Comparison of ENCODE assay signal across 16 cellular contexts in genomic region chr7:121575194-121575766, GRCh38.
"Had no signal": no experiment of that assay in that cellular context is flagged by ENCODE, and none has a peak within 500 bp of the region (broad histone marks: within the 10 kb centered on the region; RNA-seq: fewer than 3 reads in every experiment).

No MANE protein-coding gene starts in this region.

- ATAC-seq: activated CD8-positive, alpha-beta T cell treated with anti-CD3 and anti-CD28 coated beads for 36 hours; heart right ventricle; stimulated activated naive CD8-positive, alpha-beta T cell treated with anti-CD3 and anti-CD28 coated beads, Interleukin-15, amount 100 ng/mL, for 72 hours had no signal

- H3K4me1 Mint-ChIP-seq: stimulated activated naive CD8-positive, alpha-beta T cell treated with anti-CD3 and anti-CD28 coated beads, Interleukin-15, amount 100 ng/mL, for 72 hours had no signal

- H3K27ac Mint-ChIP-seq: activated CD8-positive, alpha-beta T cell treated with anti-CD3 and anti-CD28 coated beads for 36 hours; activated T-helper 1 cell treated with anti-CD3 and anti-CD28 coated beads, Interleukin-12 subunit alpha, Interleukin-12 subunit beta, Interleukin-2, Interleukin-4 antibody, amounts not matched to agents 30 ng/mL and 10 ng/mL and 1 ng/mL, durations not matched to agents 14 hours and 24 hours and 36 hours; stimulated activated naive CD8-positive, alpha-beta T cell treated with anti-CD3 and anti-CD28 coated beads, Interleukin-15, amount 100 ng/mL, for 72 hours had no signal

- H3K27ac ChIP-seq: heart right ventricle, parathyroid adenoma, thoracic aorta, WERI-Rb-1 had no signal

- FAIRE-seq: astrocyte, frontal cortex, kidney had no signal

- H3K9me3 ChIP-seq: heart right ventricle, thoracic aorta had no signal

- H3K4me3 Mint-ChIP-seq: activated CD8-positive, alpha-beta T cell treated with anti-CD3 and anti-CD28 coated beads for 36 hours; activated T-helper 1 cell treated with anti-CD3 and anti-CD28 coated beads, Interleukin-12 subunit alpha, Interleukin-12 subunit beta, Interleukin-2, Interleukin-4 antibody, amounts not matched to agents 30 ng/mL and 10 ng/mL and 1 ng/mL, durations not matched to agents 14 hours and 24 hours and 36 hours; neural crest cell; stimulated activated naive CD8-positive, alpha-beta T cell treated with anti-CD3 and anti-CD28 coated beads, Interleukin-15, amount 100 ng/mL, for 72 hours had no signal

- H3K4me3 ChIP-seq: heart right ventricle, thoracic aorta had no signal

- DNase-seq: activated CD4-positive, alpha-beta T cell treated with anti-CD3 and anti-CD28 coated beads for 4 hours; activated CD8-positive, alpha-beta memory T cell treated with anti-CD3 and anti-CD28 coated beads, Interleukin-2, amount 50 U/mL, for 4 hours; activated CD8-positive, alpha-beta T cell treated with anti-CD3 and anti-CD28 coated beads for 36 hours; activated naive CD4-positive, alpha-beta T cell; heart right ventricle; kidney; stimulated activated CD4-positive, alpha-beta T cell treated with anti-CD3 and anti-CD28 coated beads, Interleukin-4, amount 100 ng/mL, for 4 hours; stimulated activated naive CD8-positive, alpha-beta T cell treated with anti-CD3 and anti-CD28 coated beads, Interleukin-15, amount 100 ng/mL, for 72 hours; T-helper 9 cell; WERI-Rb-1 had no signal

- H3K4me1 ChIP-seq: parathyroid adenoma had no signal

- H3K9me3 Mint-ChIP-seq: activated CD8-positive, alpha-beta T cell treated with anti-CD3 and anti-CD28 coated beads for 36 hours; activated T-helper 1 cell treated with anti-CD3 and anti-CD28 coated beads, Interleukin-12 subunit alpha, Interleukin-12 subunit beta, Interleukin-2, Interleukin-4 antibody, amounts not matched to agents 30 ng/mL and 10 ng/mL and 1 ng/mL, durations not matched to agents 14 hours and 24 hours and 36 hours; neural crest cell; stimulated activated naive CD8-positive, alpha-beta T cell treated with anti-CD3 and anti-CD28 coated beads, Interleukin-15, amount 100 ng/mL, for 72 hours had no signal

- H3K36me3 ChIP-seq: heart right ventricle, thoracic aorta, WERI-Rb-1 had no signal
